Comparison of ENCODE assay signal across 1 cellular context in the genomic region with DNA sequence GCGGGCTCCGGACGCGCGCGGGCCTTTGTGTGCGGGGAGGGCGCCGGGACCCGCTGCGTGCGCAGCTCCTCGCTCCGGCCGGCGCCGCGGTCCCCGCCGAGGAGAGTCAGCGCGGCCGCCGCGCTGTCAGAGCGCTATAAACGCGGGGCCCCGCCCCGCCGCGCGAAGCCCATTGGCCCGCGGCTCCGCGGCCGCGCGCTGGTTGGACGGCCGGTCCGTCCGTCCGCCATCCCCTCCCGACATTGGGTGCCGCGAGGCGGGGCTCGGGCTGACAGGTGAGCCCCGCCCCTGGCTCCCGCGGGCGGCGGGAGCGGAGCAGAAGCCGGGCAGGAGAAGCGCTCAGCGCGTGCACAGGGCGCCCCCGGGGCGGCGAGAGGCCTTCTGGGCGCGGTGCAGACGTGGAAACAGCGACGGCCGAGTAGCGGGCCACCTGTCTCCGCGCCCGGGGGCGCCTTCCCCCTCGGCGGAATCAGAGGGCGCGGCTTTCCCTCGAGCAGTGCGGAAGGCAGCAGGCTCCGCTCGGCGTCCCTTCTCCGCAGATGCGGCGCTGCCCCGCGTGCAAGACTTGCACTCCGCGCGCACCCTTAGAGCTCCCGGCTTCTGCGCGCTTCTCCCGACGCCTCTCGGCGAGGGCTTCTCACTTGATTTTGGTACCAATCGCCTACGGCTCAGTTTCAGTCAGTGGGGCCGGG.
TF ChIP-seq lines count a peak whose summit lies in the region.

A gene with protein sequence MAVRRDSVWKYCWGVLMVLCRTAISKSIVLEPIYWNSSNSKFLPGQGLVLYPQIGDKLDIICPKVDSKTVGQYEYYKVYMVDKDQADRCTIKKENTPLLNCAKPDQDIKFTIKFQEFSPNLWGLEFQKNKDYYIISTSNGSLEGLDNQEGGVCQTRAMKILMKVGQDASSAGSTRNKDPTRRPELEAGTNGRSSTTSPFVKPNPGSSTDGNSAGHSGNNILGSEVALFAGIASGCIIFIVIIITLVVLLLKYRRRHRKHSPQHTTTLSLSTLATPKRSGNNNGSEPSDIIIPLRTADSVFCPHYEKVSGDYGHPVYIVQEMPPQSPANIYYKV (minus strand): TSS at position 111 of the 692 bp plus-strand sequence. CDS start 698 bp downstream, outside the sequence.

TF ChIP-seq in H1, 55 proteins besides CTCF, POLR2A, EP300 and RAD21 (continued from another document):
- TF ChIP-seq SIN3A (conservative IDR thresholded peaks at IDR 0.05 in 1 of 2, IDR thresholded peaks at IDR 0.05 in 1 of 2; ENCODE audit: low read depth in 1 of 2, low read length in 2 of 2): peak; percentile 11 to 75; a peak in 2 of 4 replicates
- TF ChIP-seq KDM5A (IDR thresholded peaks at IDR 0.05; ENCODE audit: low read length): no peak
TF ChIP-seq in H1: peak in this region for 16.
